Comparison of ENCODE assay signal across 9 cellular contexts in genomic region chr12:25384954-25385216, GRCh38.
A peak's percentile ranks its signal among the peaks of the same experiment; 100 is the strongest.
DNase-seq lines count a peak whose midpoint lies in the region; ATAC-seq and TF ChIP-seq lines count a peak whose summit lies in the region.
"Had no signal": no experiment of that assay in that cellular context is flagged by ENCODE, and none has a peak within 500 bp of the region (broad histone marks: within the 10 kb centered on the region; RNA-seq: fewer than 3 reads in every experiment).

No MANE protein-coding gene starts in this region.

- no peak for TF ChIP-seq POLR2A in erythroblast (IDR thresholded peaks at IDR 0.05; ENCODE audit: low read length)

- no peaks in the 10 kb centered on the region for H3K9me3 ChIP-seq in iPS-18a (ENCODE audit: control insufficient read depth, low read depth, low read length)

- no peak for ATAC-seq in activated T-helper 17 cell treated with anti-CD3 and anti-CD28 coated beads, Interleukin-2, amount 50 U/mL, for 72 hours (replicated peaks)
- no peak for ATAC-seq in stimulated activated naive B cell treated with anti-CD40 and anti-IgM and Interleukin-4, amounts not matched to agents 10 μg/mL and 1 μg/mL and 100 μg/mL, for 72 hours (replicated peaks)
- ATAC-seq in HG03378 (IDR thresholded peaks at IDR 0.05; ENCODE audit: unreplicated experiment) = no peak

- no peaks in the 10 kb centered on the region for H3K27me3 Mint-ChIP-seq in activated T-helper 17 cell treated with anti-CD3 and anti-CD28 coated beads, Interleukin-2, amount 50 U/mL, for 72 hours
- no peaks in the 10 kb centered on the region for H3K27me3 Mint-ChIP-seq in stimulated activated naive B cell treated with anti-CD40 and anti-IgM and Interleukin-4, amounts not matched to agents 10 μg/mL and 1 μg/mL and 100 μg/mL, for 72 hours

- H3K4me1 ChIP-seq in iPS-18a (ENCODE audit: control insufficient read depth, low read depth, low read length) = peaks cover 10% of the 10 kb centered on the region

- H3K36me3 ChIP-seq in iPS-18a (ENCODE audit: control insufficient read depth, low read depth, low read length) = no peaks in the 10 kb centered on the region

- H3K27ac ChIP-seq in iPS-18a (ENCODE audit: low read length) = no peak overlapping the region

- peak overlapping the region; percentile 97 for H3K27ac Mint-ChIP-seq in activated T-helper 17 cell treated with anti-CD3 and anti-CD28 coated beads, Interleukin-2, amount 50 U/mL, for 72 hours
- H3K27ac Mint-ChIP-seq in stimulated activated naive B cell treated with anti-CD40 and anti-IgM and Interleukin-4, amounts not matched to agents 10 μg/mL and 1 μg/mL and 100 μg/mL, for 72 hours = peak overlapping the region; percentile 98

- peaks cover 14% of the 10 kb centered on the region for H3K36me3 Mint-ChIP-seq in activated T-helper 17 cell treated with anti-CD3 and anti-CD28 coated beads, Interleukin-2, amount 50 U/mL, for 72 hours (ENCODE audit: low read depth)
- H3K36me3 Mint-ChIP-seq in stimulated activated naive B cell treated with anti-CD40 and anti-IgM and Interleukin-4, amounts not matched to agents 10 μg/mL and 1 μg/mL and 100 μg/mL, for 72 hours = peaks cover 3 to 8% of the 10 kb centered on the region in 2 donors

- H3K4me1 Mint-ChIP-seq in activated T-helper 17 cell treated with anti-CD3 and anti-CD28 coated beads, Interleukin-2, amount 50 U/mL, for 72 hours = peaks cover 25% of the 10 kb centered on the region
- peaks cover 24 to 51% of the 10 kb centered on the region in 2 donors for H3K4me1 Mint-ChIP-seq in stimulated activated naive B cell treated with anti-CD40 and anti-IgM and Interleukin-4, amounts not matched to agents 10 μg/mL and 1 μg/mL and 100 μg/mL, for 72 hours

- H3K27me3 ChIP-seq in iPS-18a (ENCODE audit: control insufficient read depth, insufficient read depth, low read length) = peaks cover 24% of the 10 kb centered on the region

- H3K9me3 Mint-ChIP-seq in activated T-helper 17 cell treated with anti-CD3 and anti-CD28 coated beads, Interleukin-2, amount 50 U/mL, for 72 hours = no peaks in the 10 kb centered on the region
- H3K9me3 Mint-ChIP-seq in stimulated activated naive B cell treated with anti-CD40 and anti-IgM and Interleukin-4, amounts not matched to agents 10 μg/mL and 1 μg/mL and 100 μg/mL, for 72 hours = no peaks in the 10 kb centered on the region

- DNase-seq in NCI-H1092 treated with DMSO at 0.1 percent for 48 hours (lab: John Stamatoyannopoulos, UW) (peak; percentile 30), NCI-H1092 (lab: John Stamatoyannopoulos, UW) (no peak), T-helper 9 cell (no peak), erythroblast (lab: John Stamatoyannopoulos, UW) (no peak)
- no peak for DNase-seq in stimulated activated naive B cell treated with anti-CD40 and anti-IgM and Interleukin-4, amounts not matched to agents 10 μg/mL and 1 μg/mL and 100 μg/mL, for 72 hours
- DNase-seq: 8988T had no signal

- H3K4me3 Mint-ChIP-seq in activated T-helper 17 cell treated with anti-CD3 and anti-CD28 coated beads, Interleukin-2, amount 50 U/mL, for 72 hours = peak overlapping the region; percentile 88
- peak overlapping the region; percentile 91 to 92 for H3K4me3 Mint-ChIP-seq in stimulated activated naive B cell treated with anti-CD40 and anti-IgM and Interleukin-4, amounts not matched to agents 10 μg/mL and 1 μg/mL and 100 μg/mL, for 72 hours

- H3K4me3 ChIP-seq in iPS-18a (ENCODE audit: low read length) = peak overlapping the region; percentile 85

- peak overlapping the region; percentile 92 for H3K9ac ChIP-seq in iPS-18a (ENCODE audit: low read length)
